Comparison of ENCODE assay signal across 28 cellular contexts in the genomic region with DNA sequence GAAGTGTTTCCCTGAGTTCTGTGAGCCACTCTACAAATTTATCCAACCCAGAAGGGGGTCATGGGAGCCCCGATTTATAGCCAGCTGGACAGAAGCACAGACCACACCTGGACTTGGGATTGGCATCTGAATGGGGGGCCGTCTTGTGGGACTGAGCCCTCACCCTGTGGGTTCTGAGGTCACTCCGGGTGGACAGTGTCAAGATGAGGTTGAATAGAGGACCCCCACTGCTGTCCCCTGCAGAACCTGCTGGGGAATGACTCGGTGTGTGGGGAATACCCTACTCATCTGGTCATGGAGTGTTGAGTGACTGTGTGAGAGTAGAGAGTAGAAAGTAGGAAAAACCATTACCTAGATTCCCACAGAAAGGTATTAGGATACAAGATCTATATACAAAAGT.
A peak's percentile ranks its signal among the peaks of the same experiment; 100 is the strongest.
DNase-seq lines count a peak whose midpoint lies in the region; ATAC-seq and TF ChIP-seq lines count a peak whose summit lies in the region.
"Had no signal": no experiment of that assay in that cellular context is flagged by ENCODE, and none has a peak within 500 bp of the region (broad histone marks: within the 10 kb centered on the region; RNA-seq: fewer than 3 reads in every experiment).

No MANE protein-coding gene starts in this region.

- H3K4me1 Mint-ChIP-seq in osteocyte (ENCODE audit: unreplicated experiment): no peaks in the 10 kb centered on the region

- TF ChIP-seq POLR2A in adrenal gland (IDR thresholded peaks at IDR 0.05): no peak

- WGBS in adrenal gland, 4 donors: 87 to 92% (median 91%) methylated on average over 4 of the region's 4 CpGs

- no peaks in the 10 kb centered on the region for H3K36me3 Mint-ChIP-seq in osteocyte (ENCODE audit: unreplicated experiment)
- H3K36me3 Mint-ChIP-seq: activated naive CD4-positive, alpha-beta T cell treated with anti-CD3 and anti-CD28 coated beads, Interleukin-2, amount 10 ng/mL, durations not matched to agents 7 days and 5 days had no signal

- no peak overlapping the region for H3K4me3 ChIP-seq in adrenal gland
- H3K4me3 ChIP-seq: breast epithelium, pancreas, skin epidermis, vagina had no signal

- H3K36me3 ChIP-seq in adrenal gland (replicated peaks in 1 of 2): no peaks in the 10 kb centered on the region
- H3K36me3 ChIP-seq: BE2C, breast epithelium, pancreas, vagina had no signal

- peaks cover 0 to 6% of the 10 kb centered on the region in 2 donors for H3K4me1 ChIP-seq in adrenal gland (replicated peaks in 1 of 2)
- H3K4me1 ChIP-seq: BE2C, breast epithelium, pancreas, vagina had no signal

- no peaks in the 10 kb centered on the region for H3K27me3 ChIP-seq in adrenal gland
- H3K27me3 ChIP-seq: BE2C, breast epithelium, pancreas, vagina had no signal

- TF ChIP-seq CTCF in adrenal gland (IDR thresholded peaks at IDR 0.05) (no peak), osteocyte (IDR thresholded peaks at IDR 0.05) (no peak)

- no peak overlapping the region for H3K4me3 Mint-ChIP-seq in osteocyte (ENCODE audit: unreplicated experiment)
- H3K4me3 Mint-ChIP-seq: activated CD4-positive, alpha-beta T cell treated with anti-CD3 and anti-CD28 coated beads, Interleukin-2, amount 10 ng/mL, durations not matched to agents 7 days and 5 days; activated naive CD4-positive, alpha-beta T cell treated with anti-CD3 and anti-CD28 coated beads, Interleukin-2, amount 10 ng/mL, durations not matched to agents 7 days and 5 days; CD8-positive, alpha-beta memory T cell; nephron progenitor cell; T-helper 2 cell treated with Interferon-gamma antibody and Interleukin-4, amounts not matched to agents 5 μg/mL and 100 μg/mL, for 36 hours had no signal

- DNase-seq in cardiac septum (ENCODE audit: low spot score): peak; percentile 4
- no peak for DNase-seq in left ventricle myocardium superior
- DNase-seq in adrenal gland: peak in 4 of 7 donors; percentile 0 to 35 (median 4)
- peak; percentile 51 for DNase-seq in osteocyte (ENCODE audit: extremely low spot score, unreplicated experiment)
- no peak for DNase-seq in occipital lobe (lab: John Stamatoyannopoulos, UW)
- DNase-seq in T-helper 9 cell: no peak
- DNase-seq: activated CD4-positive, alpha-beta T cell treated with anti-CD3 and anti-CD28 coated beads, Interleukin-2, amount 10 ng/mL, durations not matched to agents 7 days and 5 days; activated naive CD4-positive, alpha-beta T cell treated with anti-CD3 and anti-CD28 coated beads, Interleukin-2, amount 10 ng/mL, durations not matched to agents 7 days and 5 days; amygdala; BE2C; CD8-positive, alpha-beta memory T cell; DMS 273 treated with DMSO at 0.1 percent for 48 hours; effector CD8-positive, alpha-beta T cell; hippocampal formation; IMR-90; NCI-H1436 treated with DMSO at 0.1 percent for 48 hours; NCI-H446; NCI-H774; nephron progenitor cell; SIG-M5; stimulated activated naive CD4-positive, alpha-beta T cell treated with Interleukin-2 at 50 U/mL for 16 hours had no signal

- H3K9me3 Mint-ChIP-seq in osteocyte (ENCODE audit: unreplicated experiment): peaks cover 13% of the 10 kb centered on the region

- H3K27me3 Mint-ChIP-seq in osteocyte (ENCODE audit: unreplicated experiment): peaks cover 10% of the 10 kb centered on the region
- H3K27me3 Mint-ChIP-seq: activated CD4-positive, alpha-beta T cell treated with anti-CD3 and anti-CD28 coated beads, Interleukin-2, amount 10 ng/mL, durations not matched to agents 7 days and 5 days; activated naive CD4-positive, alpha-beta T cell treated with anti-CD3 and anti-CD28 coated beads, Interleukin-2, amount 10 ng/mL, durations not matched to agents 7 days and 5 days; CD8-positive, alpha-beta memory T cell had no signal

- H3K27ac Mint-ChIP-seq in osteocyte (ENCODE audit: unreplicated experiment): no peak overlapping the region
- H3K27ac Mint-ChIP-seq: activated CD4-positive, alpha-beta T cell treated with anti-CD3 and anti-CD28 coated beads, Interleukin-2, amount 10 ng/mL, durations not matched to agents 7 days and 5 days; activated naive CD4-positive, alpha-beta T cell treated with anti-CD3 and anti-CD28 coated beads, Interleukin-2, amount 10 ng/mL, durations not matched to agents 7 days and 5 days; nephron progenitor cell; T-helper 2 cell treated with Interferon-gamma antibody and Interleukin-4, amounts not matched to agents 5 μg/mL and 100 μg/mL, for 36 hours had no signal

- peaks cover 0 to 7% (median 0%) of the 10 kb centered on the region in 3 donors for H3K9me3 ChIP-seq in adrenal gland (replicated peaks in 1 of 3)
- H3K9me3 ChIP-seq: BE2C, pancreas, vagina had no signal

- no peak for ATAC-seq in left ventricle myocardium superior
- no peak for ATAC-seq in activated CD4-positive, CD25-positive, alpha-beta regulatory T cell treated with anti-CD3 and anti-CD28 coated beads, Interleukin-2, amount 50 U/mL, for 24 hours
- ATAC-seq: pancreas had no signal

- intact Hi-C loops in cardiac septum (cut with DNase I) (loop anchor here (5.0 kb wide), 2 partner anchors 61 to 84 kb away; no protein-coding TSS in a partner anchor), left ventricle myocardium superior (cut with micrococcal nuclease) (no loop called here), adrenal gland (cut with DNase I) (no loop called here)

- H3K27ac ChIP-seq in adrenal gland: no peak overlapping the region
- H3K27ac ChIP-seq: breast epithelium, pancreas, skin epidermis, vagina, VCaP had no signal

Comparison
In these comparisons a context has a peak if more than half of its experiments do, and no peak if none do; other contexts are left out.
1. DNase-seq: peak in cardiac septum (single experiment), adrenal gland (4 of 7) and osteocyte (single experiment); none in left ventricle myocardium superior (single experiment), occipital lobe (single experiment) and T-helper 9 cell (single experiment).